Comparison of ENCODE assay signal across 9 cellular contexts in the genomic region with DNA sequence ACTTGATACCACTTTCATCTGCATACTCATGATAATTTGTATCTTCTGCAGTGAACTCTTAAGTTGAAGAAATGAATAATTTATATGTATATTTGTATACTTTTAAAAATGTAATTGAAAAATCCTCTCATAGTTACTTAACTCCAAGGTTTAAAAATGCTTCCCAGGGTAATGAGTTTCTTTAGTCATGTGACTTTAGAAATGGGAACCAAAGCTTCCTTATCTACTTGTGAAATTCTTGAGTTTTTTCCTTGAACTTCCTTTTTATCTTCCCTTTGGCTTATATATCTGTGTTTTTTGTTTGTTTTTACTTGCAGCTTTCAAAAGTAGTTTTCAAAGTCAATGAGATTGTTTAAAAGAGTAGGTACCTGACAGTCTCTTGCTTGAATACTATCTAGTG. TPM values are rescaled to one million over a fixed set of nuclear protein-coding genes. Genes with fewer than 3 reads are reported as not detected.
A peak's percentile ranks its signal among the peaks of the same experiment; 100 is the strongest.
DNase-seq lines count a peak whose midpoint lies in the region; ATAC-seq, FAIRE-seq and TF ChIP-seq lines count a peak whose summit lies in the region.
"Had no signal": no experiment of that assay in that cellular context is flagged by ENCODE, and none has a peak within 500 bp of the region (broad histone marks: within the 10 kb centered on the region; RNA-seq: fewer than 3 reads in every experiment).

No MANE protein-coding gene starts in this region.

- no peak for DNase-seq in CD14-positive monocyte (ENCODE audit: low spot score)
- DNase-seq in Karpas-422 = peak; percentile 48
- DNase-seq in central memory CD8-positive, alpha-beta T cell (ENCODE audit: low spot score in 2 of 2) = no peak
- no peak for DNase-seq in natural killer cell
- no peak for DNase-seq in GM12891 (ENCODE audit: insufficient read length, low spot score)
- DNase-seq in central memory CD4-positive, alpha-beta T cell = no peak
- no peak for DNase-seq in NCI-H2196 (lab: John Stamatoyannopoulos, UW; ENCODE audit: unreplicated experiment)
- DNase-seq: NCI-H1694 treated with DMSO at 0.1 percent for 48 hours had no signal

- H3K9me3 Mint-ChIP-seq in CD14-positive monocyte (peaks cover 0 to 2% (median 0%) of the 10 kb centered on the region in 7 donors), natural killer cell (no peaks in the 10 kb centered on the region)
- no peaks in the 10 kb centered on the region for H3K9me3 Mint-ChIP-seq in central memory CD8-positive, alpha-beta T cell

- peak overlapping the region; percentile 77 for H3K4me2 ChIP-seq in Karpas-422 (ENCODE audit: low read depth, low read length, poor library complexity, severe bottlenecking)

- H3K9ac ChIP-seq in Karpas-422 (ENCODE audit: low read length) = peak overlapping the region; percentile 79

- H3K36me3 ChIP-seq in Karpas-422 (ENCODE audit: insufficient read depth, low read length) = no peaks in the 10 kb centered on the region

- FAIRE-seq in GM12891 (lab: Jason Lieb, UNC) = no peak

- H3K36me3 Mint-ChIP-seq in CD14-positive monocyte (peaks cover 30 to 43% of the 10 kb centered on the region in 2 donors), natural killer cell (peaks cover 21% of the 10 kb centered on the region)
- H3K36me3 Mint-ChIP-seq in central memory CD8-positive, alpha-beta T cell (ENCODE audit: insufficient read depth) = peaks cover 68% of the 10 kb centered on the region

- no peak overlapping the region for H2AFZ ChIP-seq in Karpas-422 (ENCODE audit: low read length)

- H3K27me3 Mint-ChIP-seq in CD14-positive monocyte (ENCODE audit: low read depth in 3 of 3) (peaks cover 0 to 4% (median 1%) of the 10 kb centered on the region in 3 donors), natural killer cell (ENCODE audit: low read depth in 2 of 2) (no peaks in the 10 kb centered on the region)
- H3K27me3 Mint-ChIP-seq in central memory CD8-positive, alpha-beta T cell = no peaks in the 10 kb centered on the region

- H3K27ac Mint-ChIP-seq in CD14-positive monocyte (peak overlapping the region; percentile 91 to 99 (median 95)), natural killer cell (peak overlapping the region; percentile 93 to 100)
- peak overlapping the region; percentile 100 for H3K27ac Mint-ChIP-seq in central memory CD8-positive, alpha-beta T cell (ENCODE audit: low read depth)

- H3K4me3 Mint-ChIP-seq in CD14-positive monocyte (peak overlapping the region; percentile 97 to 99), natural killer cell (peak overlapping the region; percentile 95)
- peak overlapping the region; percentile 89 for H3K4me3 Mint-ChIP-seq in central memory CD8-positive, alpha-beta T cell

- H3K27me3 ChIP-seq in Karpas-422 (ENCODE audit: low read length) = no peaks in the 10 kb centered on the region

- peaks cover 50% of the 10 kb centered on the region for H3K4me1 Mint-ChIP-seq in CD14-positive monocyte
- peaks cover 65% of the 10 kb centered on the region for H3K4me1 Mint-ChIP-seq in central memory CD8-positive, alpha-beta T cell
- peaks cover 85 to 86% of the 10 kb centered on the region in 2 donors for H3K4me1 Mint-ChIP-seq in natural killer cell

- no peaks in the 10 kb centered on the region for H3K9me3 ChIP-seq in Karpas-422 (ENCODE audit: low read length)

- H4K20me1 ChIP-seq in Karpas-422 (ENCODE audit: insufficient read depth, low read depth, low read length) = no peaks in the 10 kb centered on the region

- peaks cover 95% of the 10 kb centered on the region for H3K4me1 ChIP-seq in Karpas-422 (ENCODE audit: low read length)

- H3K4me3 ChIP-seq in Karpas-422 (ENCODE audit: low read length) = peak overlapping the region; percentile 78

- TF ChIP-seq POLR2A in GM12891 (IDR thresholded peaks at IDR 0.05; ENCODE audit: low read depth, low read length) = no peak

- intact Hi-C loops in CD14-positive monocyte (cut with micrococcal nuclease) (no loop called here), natural killer cell (cut with micrococcal nuclease) (no loop called here)

- ATAC-seq in central memory CD8-positive, alpha-beta T cell (replicated peaks; ENCODE audit: extremely low read depth, poor library complexity, severe bottlenecking) = no peak
- ATAC-seq in natural killer cell (no peak), HG03354 (IDR thresholded peaks at IDR 0.05; ENCODE audit: poor library complexity, severe bottlenecking, unreplicated experiment) (no peak)

- peak overlapping the region; percentile 98 for H3K27ac ChIP-seq in Karpas-422 (ENCODE audit: low read length)

- TF ChIP-seq CTCF in CD14-positive monocyte (IDR thresholded peaks at IDR 0.05) = no peak
- no peak for TF ChIP-seq CTCF in natural killer cell (IDR thresholded peaks at IDR 0.05)

- H3K9me2 ChIP-seq in Karpas-422 (replicated peaks; ENCODE audit: insufficient read depth, low read length) = no peaks in the 10 kb centered on the region

- peaks cover 22% of the 10 kb centered on the region for H3K79me2 ChIP-seq in Karpas-422 (ENCODE audit: low read length)

TF ChIP-seq in GM12891, 5 proteins besides CTCF, POLR2A, EP300 and RAD21:
- TF ChIP-seq SPI1 (IDR thresholded peaks at IDR 0.05; ENCODE audit: low read depth, low read length) (no peak), POU2F2 (IDR thresholded peaks at IDR 0.05; ENCODE audit: low read depth, low read length) (no peak), POLR2AphosphoS5 (IDR thresholded peaks at IDR 0.05; ENCODE audit: low read depth, low read length) (no peak), PAX5 (IDR thresholded peaks at IDR 0.05; ENCODE audit: insufficient read depth, low read length, severe bottlenecking) (no peak), TAF1 (IDR thresholded peaks at IDR 0.05; ENCODE audit: low read depth, low read length) (no peak)

RNA-seq across cellular contexts. Expression of gene CFLAR, which starts 4.5 kb away (rescaled TPM):
- 10 to 100 TPM; 79.4 to 79.5 TPM for polyA plus RNA-seq in CD14-positive monocyte
- total RNA-seq in Karpas-422 (2014; rRNA removed; shearing (Covaris generic); ENCODE audit: low replicate concordance) = 62.6 and 63.5 TPM in 2 replicates
- 100 to 1,000 TPM; 415 to 542 (median 445) TPM for total RNA-seq in natural killer cell
- 139 TPM for polyA plus RNA-seq in GM12891 (2012; ENCODE audit: low read depth, missing spikeins)

RNA-seq across cellular contexts. Expression of gene NDUFB3, which starts 48.7 kb away (rescaled TPM):
- 100 to 1,000 TPM; 313 to 340 TPM for polyA plus RNA-seq in CD14-positive monocyte
- total RNA-seq in Karpas-422 (2014; rRNA removed; shearing (Covaris generic); ENCODE audit: low replicate concordance) = 102 and 136 TPM in 2 replicates
- 10 to 100 TPM; 23.5 to 32.7 (median 30.7) TPM for total RNA-seq in natural killer cell
- polyA plus RNA-seq in GM12891 (2012; ENCODE audit: low read depth, missing spikeins) = 149 TPM

RNA-seq across cellular contexts. Expression of gene HYCC2, which starts 49.0 kb away (rescaled TPM):
- polyA plus RNA-seq in CD14-positive monocyte = 10 to 100 TPM in 1 of 2 donors, 1 to 10 TPM in 1; 7.7 to 10.2 TPM
- total RNA-seq in Karpas-422 (2014; rRNA removed; shearing (Covaris generic); ENCODE audit: low replicate concordance) = 10.4 and 40.0 TPM in 2 replicates
- total RNA-seq in natural killer cell = 10 to 100 TPM; 54.2 to 62.5 (median 60.1) TPM
- polyA plus RNA-seq in GM12891 (2012; ENCODE audit: low read depth, missing spikeins) = 3.0 TPM
